Comparison of ENCODE assay signal across 31 cellular contexts in genomic region chr2:216522892-216523502, GRCh38.
"Had no signal": no experiment of that assay in that cellular context is flagged by ENCODE, and none has a peak within 500 bp of the region (broad histone marks: within the 10 kb centered on the region; RNA-seq: fewer than 3 reads in every experiment).

No MANE protein-coding gene starts in this region.

- H3K27ac ChIP-seq: adrenal gland, body of pancreas, brain microvascular endothelial cell, VCaP had no signal

- H3K4me3 ChIP-seq: adrenal gland, body of pancreas, breast epithelium had no signal

- H3K4me1 ChIP-seq: adrenal gland, body of pancreas, breast epithelium had no signal

- DNase-seq: activated B cell treated with CpG ODN at 0.5 μM for 24 hours; activated CD4-positive, alpha-beta memory T cell treated with anti-CD3 and anti-CD28 coated beads for 36 hours; activated CD4-positive, alpha-beta T cell treated with anti-CD3 and anti-CD28 coated beads for 4 hours; activated CD4-positive, alpha-beta T cell treated with anti-CD3 and anti-CD28 coated beads, Interleukin-2, amount 10 ng/mL, durations not matched to agents 24 days and 14 days; activated CD4-positive, alpha-beta T cell treated with anti-CD3 and anti-CD28 coated beads, Interleukin-2, amount 50 U/mL, for 1 hour; activated CD4-positive, alpha-beta T cell treated with anti-CD3 and anti-CD28 coated beads, Interleukin-2, amount 50 U/mL, for 4 hours; activated CD4-positive, CD25-positive, alpha-beta regulatory T cell treated with anti-CD3 and anti-CD28 coated beads, Interleukin-2, amount 50 U/mL, for 72 hours; activated CD8-positive, alpha-beta memory T cell treated with anti-CD3 and anti-CD28 coated beads, Interleukin-2, amount 50 U/mL, for 4 hours; activated CD8-positive, alpha-beta T cell treated with anti-CD3 and anti-CD28 coated beads for 36 hours; activated effector memory CD4-positive, alpha-beta T cell treated with anti-CD3 and anti-CD28 coated beads, Interleukin-2, amount 50 U/mL, for 16 hours; activated gamma-delta T cell treated with Interleukin-2 at 50 U/mL for 16 hours; activated naive CD4-positive, alpha-beta T cell; activated naive CD4-positive, alpha-beta T cell treated with anti-CD3 and anti-CD28 coated beads for 36 hours; activated naive CD4-positive, alpha-beta T cell treated with anti-CD3 and anti-CD28 coated beads, Interleukin-2, amount 50 U/mL, for 16 hours; activated naive CD8-positive, alpha-beta T cell treated with anti-CD3 and anti-CD28 coated beads for 36 hours; activated T-cell treated with anti-CD3 and anti-CD28 coated beads for 4 hours; activated T-cell treated with anti-CD3 and anti-CD28 coated beads, Interleukin-2, amount 50 U/mL, for 1 hour; activated T-cell treated with anti-CD3 and anti-CD28 coated beads, Interleukin-2, amount 50 U/mL, for 4 hours; activated T-cell treated with anti-CD3 and anti-CD28 coated beads, Interleukin-2, amount 50 U/mL, for 72 hours; adrenal gland; amniotic stem cell; aorta; body of pancreas; brain microvascular endothelial cell; central memory CD4-positive, alpha-beta T cell; T-helper 2 cell; T-helper 9 cell had no signal

- H3K27me3 ChIP-seq: adrenal gland, body of pancreas, brain microvascular endothelial cell, breast epithelium had no signal

- ATAC-seq: activated CD8-positive, alpha-beta T cell treated with anti-CD3 and anti-CD28 coated beads for 36 hours; activated naive CD4-positive, alpha-beta T cell treated with anti-CD3 and anti-CD28 coated beads, Interleukin-2, amount 50 U/mL, for 72 hours; activated T-cell treated with anti-CD3 and anti-CD28 coated beads, Interleukin-2, amount 50 U/mL, for 4 hours; activated T-cell treated with anti-CD3 and anti-CD28 coated beads, Interleukin-2, amount 50 U/mL, for 72 hours; activated T-helper 17 cell treated with anti-CD3 and anti-CD28 coated beads, Interleukin-2, amount 50 U/mL, for 72 hours; body of pancreas had no signal

- H3K9me3 ChIP-seq: adrenal gland, body of pancreas, breast epithelium had no signal

- H3K36me3 ChIP-seq: adrenal gland, brain microvascular endothelial cell, breast epithelium had no signal
